20 cellular contexts compared by ENCODE assay signal in the genomic region with DNA sequence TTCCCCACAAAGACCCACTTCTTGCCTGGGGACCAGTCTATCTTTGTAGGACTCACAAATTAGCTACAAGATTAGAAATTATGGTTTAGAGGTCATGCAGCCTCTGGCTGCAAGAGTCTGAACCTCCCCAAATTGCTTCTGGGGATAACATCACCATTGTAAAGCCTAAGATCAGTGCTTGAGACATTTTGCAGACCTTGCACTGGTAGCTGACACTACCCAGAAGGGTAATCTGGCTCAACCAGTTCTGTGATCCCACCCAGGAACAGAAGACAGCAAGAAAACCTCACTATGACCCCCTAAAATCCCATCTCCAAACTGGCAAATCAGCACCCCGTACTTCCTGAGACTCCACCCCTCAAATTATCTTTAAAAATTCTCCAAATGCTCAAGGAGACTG. TPM values are rescaled to one million over a fixed set of nuclear protein-coding genes. Genes with fewer than 3 reads are reported as not detected.
DNase-seq lines count a peak whose midpoint lies in the region; ATAC-seq and TF ChIP-seq lines count a peak whose summit lies in the region.
"Had no signal": no experiment of that assay in that cellular context is flagged by ENCODE, and none has a peak within 500 bp of the region (broad histone marks: within the 10 kb centered on the region; RNA-seq: fewer than 3 reads in every experiment).

No MANE protein-coding gene starts in this region.

- H3K4me1 ChIP-seq in PC-3 (ENCODE audit: insufficient read depth, low read length) (peaks cover 23% of the 10 kb centered on the region), trophoblast cell (ENCODE audit: control insufficient read depth in 1 of 2, insufficient read depth in 2 of 2, low read length in 2 of 2) (peaks cover 15 to 36% of the 10 kb centered on the region in 2 experiments)
- H3K4me1 ChIP-seq: BE2C; BLaER1 treated with 17β-estradiol and CSF1 and Interleukin-3, amounts not matched to agents 10 nM and 100 nM had no signal

- no peak overlapping the region for H3K4me3 ChIP-seq in PC-3 (ENCODE audit: low read length)
- H3K4me3 ChIP-seq in trophoblast cell (ENCODE audit: low read depth, low read length), result no peak overlapping the region
- H3K4me3 ChIP-seq: A549; BLaER1 treated with 17β-estradiol and CSF1 and Interleukin-3, amounts not matched to agents 10 nM and 100 nM had no signal

- no peak overlapping the region for H4K12ac ChIP-seq in trophoblast cell (ENCODE audit: low read depth, low read length)

- H3K36me3 ChIP-seq in PC-3 (ENCODE audit: low read depth, low read length) (no peaks in the 10 kb centered on the region), trophoblast cell (ENCODE audit: control insufficient read depth in 1 of 2, insufficient read depth in 2 of 2, low read length in 2 of 2) (no peaks in the 10 kb centered on the region)
- H3K36me3 ChIP-seq: BE2C; BLaER1 treated with 17β-estradiol and CSF1 and Interleukin-3, amounts not matched to agents 10 nM and 100 nM had no signal

- H3F3A ChIP-seq in PC-3 (ENCODE audit: low read length, unreplicated experiment), result no peaks in the 10 kb centered on the region

- CTCF ChIA-PET in PC-3 (lab: Charles Lee), result interaction anchor here (1.7 kb wide), 1 partner anchor 161 kb away, joined by 4 read pairs; no protein-coding TSS in a partner anchor

- H3K79me2 ChIP-seq in PC-3 (ENCODE audit: low read length), result no peaks in the 10 kb centered on the region
- no peaks in the 10 kb centered on the region for H3K79me2 ChIP-seq in trophoblast cell (ENCODE audit: control insufficient read depth, insufficient read depth, low read length, poor library complexity)

- H4K20me1 ChIP-seq in PC-3 (ENCODE audit: low read length), result no peaks in the 10 kb centered on the region
- H4K20me1 ChIP-seq: BLaER1 treated with 17β-estradiol and CSF1 and Interleukin-3, amounts not matched to agents 10 nM and 100 nM had no signal

- H2BK12ac ChIP-seq in trophoblast cell (ENCODE audit: low read length), result no peak overlapping the region

- H3K9me3 ChIP-seq in PC-3 (ENCODE audit: low read length), result no peaks in the 10 kb centered on the region
- H3K9me3 ChIP-seq in trophoblast cell (ENCODE audit: insufficient read depth, low read depth, low read length), result no peaks in the 10 kb centered on the region
- H3K9me3 ChIP-seq: A549; BE2C; BLaER1 treated with 17β-estradiol and CSF1 and Interleukin-3, amounts not matched to agents 10 nM and 100 nM had no signal

- DNase-seq in ELF-1 (ENCODE audit: low read depth, low spot score) (peak; percentile 65), PC-3 (no peak), islet precursor cell (peak; percentile 63), trophoblast cell (peak; percentile 3 to 42), NCI-H510A (lab: John Stamatoyannopoulos, UW) (no peak), NCI-H2196 (lab: John Stamatoyannopoulos, UW; ENCODE audit: unreplicated experiment) (no peak), NOMO-1 (lab: John Stamatoyannopoulos, UW; ENCODE audit: unreplicated experiment in 2 of 2) (no peak)
- no peak for DNase-seq in activated effector memory CD4-positive, alpha-beta T cell treated with anti-CD3 and anti-CD28 coated beads, Interleukin-2, amount 50 U/mL, for 16 hours
- DNase-seq: 8988T; ACHN; AML-193; BE2C; CD4-positive, alpha-beta T cell; CD8-positive, alpha-beta memory T cell; DMS53; DMS79 treated with DMSO at 0.1 percent for 48 hours; H7; HCEC 1CT had no signal

- peaks cover 5% of the 10 kb centered on the region for H3K79me1 ChIP-seq in trophoblast cell (ENCODE audit: low read length)

- H2BK120ac ChIP-seq in trophoblast cell (ENCODE audit: insufficient read depth, low read length, poor library complexity), result no peak overlapping the region

- intact Hi-C loops in PC-3 (cut with micrococcal nuclease), result no loop called here

- POLR2A ChIA-PET in PC-3 (lab: Charles Lee; ENCODE audit: unreplicated experiment), result no interaction called here

- ATAC-seq in PC-3, result no peak
- ATAC-seq: A549 had no signal

- H3K9me2 ChIP-seq in PC-3 (replicated peaks; ENCODE audit: low read length), result no peaks in the 10 kb centered on the region

- H3K23ac ChIP-seq in trophoblast cell (ENCODE audit: low read length), result no peak overlapping the region

- H3K4me2 ChIP-seq in PC-3 (ENCODE audit: low read length) (peak overlapping the region; percentile 26; the same call in 1 of the 2 replicates), trophoblast cell (ENCODE audit: low read length) (peak overlapping the region; percentile 45)
- H3K4me2 ChIP-seq: A549; BLaER1 treated with 17β-estradiol and CSF1 and Interleukin-3, amounts not matched to agents 10 nM and 100 nM had no signal

- WGBS in trophoblast cell (ENCODE audit: extremely low coverage, insufficient coverage, insufficient read length), result no CpG with 5 or more reads among the region's 1 CpG

- H2AK5ac ChIP-seq in trophoblast cell (ENCODE audit: low read length), result no peak overlapping the region

- H3K27ac ChIP-seq in PC-3 (ENCODE audit: low read length) (peak overlapping the region; percentile 21; the same call in 1 of the 2 replicates), trophoblast cell (ENCODE audit: low read depth, low read length) (peak overlapping the region; percentile 55)
- H3K27ac ChIP-seq: A549; BLaER1 treated with 17β-estradiol and CSF1 and Interleukin-3, amounts not matched to agents 10 nM and 100 nM had no signal

- H3K9ac ChIP-seq in PC-3 (ENCODE audit: low read length), result no peak overlapping the region
- no peak overlapping the region for H3K9ac ChIP-seq in trophoblast cell (ENCODE audit: low read length)
- H3K9ac ChIP-seq: BLaER1 treated with 17β-estradiol and CSF1 and Interleukin-3, amounts not matched to agents 10 nM and 100 nM had no signal

- no peak overlapping the region for H4K8ac ChIP-seq in trophoblast cell (ENCODE audit: low read depth, low read length)

- no peak for TF ChIP-seq CTCF in PC-3 (conservative IDR thresholded peaks at IDR 0.05; ENCODE audit: low read depth, low read length)

- H4K91ac ChIP-seq in trophoblast cell (ENCODE audit: low read depth, low read length), result no peak overlapping the region

- no peaks in the 10 kb centered on the region for H3K27me3 ChIP-seq in PC-3 (ENCODE audit: low read length)
- no peaks in the 10 kb centered on the region for H3K27me3 ChIP-seq in trophoblast cell (ENCODE audit: insufficient read depth, low read length)
- H3K27me3 ChIP-seq: BLaER1 treated with 17β-estradiol and CSF1 and Interleukin-3, amounts not matched to agents 10 nM and 100 nM had no signal

- no peak overlapping the region for H3K18ac ChIP-seq in trophoblast cell (ENCODE audit: low read length)

- BruUV-seq in PC-3 (replicated peaks; lab: Mats Ljungman, UMichigan), result no TSS peak

- no peak overlapping the region for H3K4ac ChIP-seq in trophoblast cell (ENCODE audit: low read depth, low read length)

- H2AFZ ChIP-seq in PC-3 (ENCODE audit: low read length) (no peak overlapping the region), trophoblast cell (ENCODE audit: insufficient read depth, low read length, poor library complexity) (no peak overlapping the region)

- no peak overlapping the region for H2BK5ac ChIP-seq in trophoblast cell (ENCODE audit: low read depth, low read length, poor library complexity)

- H3K14ac ChIP-seq in trophoblast cell (ENCODE audit: low read length), result no peak overlapping the region

RNA-seq across cellular contexts. Expression of gene CDK13, which starts 58.2 kb away (rescaled TPM):
- total RNA-seq in PC-3 (2014; rRNA removed), result 34.9 and 37.1 TPM in 2 replicates
- polyA plus RNA-seq in trophoblast cell (2013), result 29.9 and 30.1 TPM in 2 replicates

Comparison
In these comparisons a context has a peak if more than half of its experiments do, and no peak if none do; other contexts are left out.
1. DNase-seq: peak in ELF-1 (single experiment), islet precursor cell (single experiment) and trophoblast cell (2 of 2); none in PC-3 (single experiment), NCI-H510A (single experiment), NCI-H2196 (single experiment), NOMO-1 (0 of 2) and activated effector memory CD4-positive, alpha-beta T cell treated with anti-CD3 and anti-CD28 coated beads, Interleukin-2, amount 50 U/mL, for 16 hours (single experiment).